Comparison of ENCODE assay signal across 1 cellular context in genomic region chr15:28267727-28268126, GRCh38.
TF ChIP-seq lines count a peak whose summit lies in the region.

No MANE protein-coding gene starts in this region.

TF ChIP-seq in IMR-90, 13 proteins besides CTCF, POLR2A, EP300 and RAD21:
- no peak for TF ChIP-seq ELK1 (IDR thresholded peaks at IDR 0.05; ENCODE audit: borderline replicate concordance, low read depth, low read length)
TF ChIP-seq in IMR-90: peak in this region for 0.
